In the genomic region with DNA sequence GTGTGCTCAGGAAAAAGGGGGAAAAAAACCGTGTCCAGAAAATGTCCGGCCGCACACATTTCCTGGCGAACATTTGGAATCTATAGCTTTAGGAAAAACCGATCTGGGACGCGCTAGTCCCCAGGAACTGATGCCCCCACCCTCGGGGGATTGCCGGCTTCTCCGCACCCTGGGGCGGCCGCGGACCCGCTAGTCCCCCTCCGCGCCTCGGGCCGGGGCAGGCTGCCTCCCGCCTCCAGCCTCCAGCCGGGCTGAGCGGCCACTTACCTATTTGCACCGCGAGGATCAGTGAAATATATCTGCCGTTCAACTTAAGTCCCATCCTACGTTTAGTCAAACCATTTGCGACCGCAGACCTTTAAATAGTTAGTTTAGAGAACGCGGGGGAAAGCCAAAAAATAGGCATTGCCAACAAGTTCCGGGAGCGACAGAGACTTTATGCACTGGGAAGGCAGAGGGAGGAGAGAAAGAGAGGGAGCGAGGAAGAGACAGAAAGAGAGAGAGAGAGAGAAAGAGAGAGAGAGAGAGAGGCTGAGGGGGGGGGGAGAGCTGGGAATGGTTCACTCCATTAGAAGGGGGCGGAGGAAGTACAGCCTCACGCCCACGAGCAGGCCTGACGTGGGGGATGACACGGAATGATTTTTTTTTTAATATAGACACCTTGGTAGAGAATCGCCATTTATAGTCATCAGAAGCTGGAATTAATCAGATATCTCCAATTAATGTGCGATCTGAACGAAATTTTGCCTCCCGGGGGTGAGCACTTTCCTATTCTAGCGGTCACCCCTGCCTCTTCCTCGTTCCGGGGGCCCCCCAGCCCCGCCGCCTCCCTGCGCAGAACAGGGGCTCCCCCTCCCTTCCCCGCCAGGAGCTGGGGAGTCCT, we compare ENCODE assay signal across 8 cellular contexts. TPM values are rescaled to one million over a fixed set of nuclear protein-coding genes. Genes with fewer than 3 reads are reported as not detected.
A peak's percentile ranks its signal among the peaks of the same experiment; 100 is the strongest.
DNase-seq lines count a peak whose midpoint lies in the region; ATAC-seq, FAIRE-seq and TF ChIP-seq lines count a peak whose summit lies in the region.

A gene with protein sequence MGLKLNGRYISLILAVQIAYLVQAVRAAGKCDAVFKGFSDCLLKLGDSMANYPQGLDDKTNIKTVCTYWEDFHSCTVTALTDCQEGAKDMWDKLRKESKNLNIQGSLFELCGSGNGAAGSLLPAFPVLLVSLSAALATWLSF (minus strand): TSS at position 498 of the 883 bp plus-strand sequence. CDS start 176 bp downstream, at position 322.

- RAD21 ChIA-PET in GM12878 (lab: Charles Lee; ENCODE audit: unreplicated experiment), result interaction anchor here (0.6 to 1.0 kb wide), 2 partner anchors 11 to 500 kb away, joined by 3 read pairs; no protein-coding TSS in a partner anchor

- TF ChIP-seq RAD21 in GM12878 (IDR thresholded peaks at IDR 0.05; ENCODE audit: insufficient read depth, low read depth, low read length), result no peak

- no TSS peak for BruUV-seq in GM12878 (replicated peaks; lab: Mats Ljungman, UMichigan)

- H3K9me3 ChIP-seq in GM12878 (replicated peaks; ENCODE audit: control insufficient read depth, insufficient read depth, low read length) (peaks cover 15% of the 10 kb centered on the region; the same call in 2 of the 3 replicates), transverse colon (no peaks in the 10 kb centered on the region)

- DNase-seq in GM12864 (ENCODE audit: low read depth) (no peak), NCI-H2171 treated with DMSO at 0.1 percent for 48 hours (lab: John Stamatoyannopoulos, UW) (peak; percentile 40), GM12878 (ENCODE audit: low read depth, low spot score) (no peak), lower leg skin (ENCODE audit: low spot score in 2 of 2) (no peak), transverse colon (no peak), GM19240 (ENCODE audit: insufficient read length, low spot score) (no peak)
- no peak for DNase-seq in stimulated activated naive CD4-positive, alpha-beta T cell treated with Interleukin-2 at 50 U/mL for 16 hours (lab: John Stamatoyannopoulos, UW)

- H3K27me3 ChIP-seq in GM12878 (replicated peaks in 1 of 2; ENCODE audit: control insufficient read depth in 2 of 2, insufficient read depth in 2 of 2, low read length in 1 of 2), result peaks cover 22 to 50% of the 10 kb centered on the region in 2 experiments
- peaks cover 99% of the 10 kb centered on the region for H3K27me3 ChIP-seq in transverse colon

- intact Hi-C loops in GM12878 (cut with micrococcal nuclease; ENCODE audit: unreplicated experiment), result loop anchor here (2.0 kb wide), 1 partner anchor 536 kb away; no protein-coding TSS in a partner anchor
- intact Hi-C loops in lower leg skin (cut with DNase I; ENCODE audit: low total_unique reads), result no loop called here
- intact Hi-C loops in transverse colon (cut with DNase I; ENCODE audit: low total_unique reads), result loop anchor here (5.0 kb wide), 1 partner anchor 1376 kb away; no protein-coding TSS in a partner anchor

- H3K79me2 ChIP-seq in GM12878 (ENCODE audit: control insufficient read depth, insufficient read depth, low read length), result no peaks in the 10 kb centered on the region

- in situ Hi-C loops in GM12878 (cut with MboI), result no loop called here
- in situ Hi-C loops in transverse colon (cut with MboI; ENCODE audit: low pct_ligation_motif_present in 1 of 4, low pct_unique_long_range_greater_than_20kb in 1 of 4, low sequenced_read_pairs in 3 of 4), result no loop called here

- POLR2A ChIA-PET in GM12878 (lab: Charles Lee), result interaction anchor here (1.5 kb wide), 1 partner anchor 9 kb away, joined by 4 read pairs; no protein-coding TSS in a partner anchor

- CTCF ChIA-PET in GM12878 (lab: Yijun Ruan, JAX), result interaction anchor here (0.6 to 1.9 kb wide), 3 partner anchors 9 to 536 kb away, joined by 3 to 6 read pairs (median 5); no protein-coding TSS in a partner anchor

- H3K27ac ChIP-seq in GM12878 (ENCODE audit: control insufficient read depth, insufficient read depth) (no peak within 1 kb of the TSS), transverse colon (peak within 1 kb of the TSS; percentile 14 to 60 (median 30))

- H3K9ac ChIP-seq in GM12878 (ENCODE audit: control insufficient read depth, insufficient read depth, low read length), result no peak within 1 kb of the TSS

- H3K36me3 ChIP-seq in GM12878 (ENCODE audit: control insufficient read depth in 2 of 2, insufficient read depth in 2 of 2, low read length in 1 of 2), result no peaks in the 10 kb centered on the region
- no peaks in the 10 kb centered on the region for H3K36me3 ChIP-seq in transverse colon

- ATAC-seq in GM12878, result no peak
- ATAC-seq in HG03196 (IDR thresholded peaks at IDR 0.05; ENCODE audit: unreplicated experiment), result no peak

- no peak for FAIRE-seq in GM12878 (lab: Jason Lieb, UNC)

- TF ChIP-seq CTCF in GM12864 (IDR thresholded peaks at IDR 0.05; ENCODE audit: low read depth, low read length, missing control alignments) (no peak), GM12878 (IDR thresholded peaks at IDR 0.05 in 2 of 3, conservative IDR thresholded peaks at IDR 0.05 in 1 of 3; ENCODE audit: control insufficient read depth in 2 of 3, extremely low read depth in 1 of 3, insufficient read depth in 1 of 3, low read depth in 3 of 3, low read length in 3 of 3) (no peak), lower leg skin (IDR thresholded peaks at IDR 0.05) (no peak), transverse colon (IDR thresholded peaks at IDR 0.05) (no peak)

- H3K4me3 ChIP-seq in GM12864 (ENCODE audit: low read depth, low read length) (peak within 1 kb of the TSS; percentile 60), GM12878 (peak within 1 kb of the TSS; percentile 70; the same call in 1 of the 2 replicates), lower leg skin (ENCODE audit: low read depth, poor library complexity, severe bottlenecking) (peak within 1 kb of the TSS; percentile 21), transverse colon (peak within 1 kb of the TSS in 3 of 4 donors; percentile 9 to 60 (median 24))

- 8% methylated on average over 42 of the region's 48 CpGs for WGBS in GM12878 (ENCODE audit: insufficient coverage, insufficient replicate concordance, low lambda C conversion rate, missing lambda C conversion rate)
- WGBS in lower leg skin, 2 donors, result 5% methylated on average over 39 to 48 of the region's 48 CpGs
- 4 to 7% methylated on average over 4 to 48 of the region's 48 CpGs for WGBS in transverse colon (ENCODE audit: low coverage in 1 of 2), 2 donors

- SMC1A ChIA-PET in GM12878 (lab: Charles Lee; ENCODE audit: uncharacterized antibody, unreplicated experiment), result no interaction called here

- TF ChIP-seq EP300 in GM12878 (IDR thresholded peaks at IDR 0.05; ENCODE audit: borderline replicate concordance in 1 of 2, control insufficient read depth in 1 of 2, low read depth in 2 of 2, low read length in 2 of 2) (no peak), transverse colon (IDR thresholded peaks at IDR 0.05; ENCODE audit: low read depth) (no peak)

- H3K4me2 ChIP-seq in GM12878 (ENCODE audit: control insufficient read depth, insufficient read depth), result peak within 1 kb of the TSS; percentile 96

- peak within 1 kb of the TSS; percentile 61 for H2AFZ ChIP-seq in GM12878 (ENCODE audit: control insufficient read depth, low read depth, low read length)

- H4K20me1 ChIP-seq in GM12878 (ENCODE audit: control insufficient read depth, insufficient read depth), result no peaks in the 10 kb centered on the region

- TF ChIP-seq POLR2A in GM12878 (IDR thresholded peaks at IDR 0.05; ENCODE audit: low read depth, low read length) (no peak), lower leg skin (IDR thresholded peaks at IDR 0.05) (no peak), transverse colon (IDR thresholded peaks at IDR 0.05) (no peak)

- peaks cover 9% of the 10 kb centered on the region for H3K4me1 ChIP-seq in GM12878 (ENCODE audit: control insufficient read depth, insufficient read depth, low read length)
- peaks cover 23 to 63% (median 37%) of the 10 kb centered on the region in 4 donors for H3K4me1 ChIP-seq in transverse colon

TF ChIP-seq in GM12878, 131 proteins besides CTCF, POLR2A, EP300 and RAD21:
- TF ChIP-seq ATF7 (IDR thresholded peaks at IDR 0.05; ENCODE audit: low read depth) (peak; percentile 65), CHD4 (IDR thresholded peaks at IDR 0.05) (no peak)

RNA-seq across cellular contexts. Expression of the gene that starts here (rescaled TPM):
- 2.2 and 3.2 TPM in 2 replicates for total RNA-seq in GM12878 (2013; cell fraction: nucleolus; rRNA removed)
- 0.11 and 0.17 TPM in 2 replicates for total RNA-seq in GM12878 (2014; rRNA removed)
- 0.13 and 0.18 TPM in 2 replicates for total RNA-seq in GM12878 (2014; rRNA removed; fragmentation: Illumina TruSeq; extraction: Trizol)
- 0.13 and 0.37 TPM in 2 replicates for total RNA-seq in GM12878 (2021)
- polyA plus RNA-seq in GM12878 (2011; ENCODE audit: low read depth), result 1.2 TPM
- polyA plus RNA-seq in GM12878 (2011; rRNA removed), result 22.6 and 25.9 TPM in 2 replicates
- 16.2 TPM in 2 replicates for polyA plus RNA-seq in GM12878 (2011; cell fraction: cytosol; rRNA removed)
- 9.7 and 9.8 TPM in 2 replicates for polyA plus RNA-seq in GM12878 (2011; cell fraction: nucleus; rRNA removed)
- polyA plus RNA-seq in GM12878 (2012), result 3.3 and 5.1 TPM in 2 replicates
- polyA plus RNA-seq in GM12878 (2014; fragmentation: Illumina TruSeq; extraction: Trizol), result 0.25 TPM in 1 of 2 replicates, not detected in the other
- under 1 TPM; 0.15 to 0.23 TPM for polyA plus RNA-seq in GM12878 (2014; fragmentation: Nextera tagmentation; extraction: Ambion mirVana)
- 0.16 and 0.26 TPM in 2 replicates for polyA plus RNA-seq in GM12878 (2014; rRNA removed)
- under 1 TPM in 1 of 2 experiments, not detected in 1; 0.24 TPM for polyA plus RNA-seq in GM12878 (2016; fragmentation: Nextera tagmentation; extraction: Ambion mirVana)
- polyA minus RNA-seq in GM12878 (2011; rRNA and poly(A)+ RNA removed), result 9.9 and 10.5 TPM in 2 replicates
- 4.3 and 4.7 TPM in 2 replicates for polyA minus RNA-seq in GM12878 (2011; cell fraction: cytosol; rRNA and poly(A)+ RNA removed)
- 1.2 and 1.5 TPM in 2 replicates for polyA minus RNA-seq in GM12878 (2011; cell fraction: nucleus; rRNA and poly(A)+ RNA removed)
- 10 to 100 TPM in 2 of 4 donors, 1 to 10 TPM in 2; 3.9 to 19.5 (median 12.0) TPM for total RNA-seq in lower leg skin
- 1 to 10 TPM in 2 of 4 donors, not detected in 2; 1.2 to 2.5 TPM for total RNA-seq in transverse colon
